8 cellular contexts compared by ENCODE assay signal in genomic region chr17:68378202-68379149, GRCh38.
A peak's percentile ranks its signal among the peaks of the same experiment; 100 is the strongest.
DNase-seq lines count a peak whose midpoint lies in the region; ATAC-seq and TF ChIP-seq lines count a peak whose summit lies in the region.

No MANE protein-coding gene starts in this region.

- no peak for TF ChIP-seq CTCF in BJ (IDR thresholded peaks at IDR 0.05; ENCODE audit: insufficient read depth, low read depth, low read length)
- no peak for TF ChIP-seq CTCF in lung (IDR thresholded peaks at IDR 0.05; ENCODE audit: control extremely low read depth, extremely low read depth)
- TF ChIP-seq CTCF in tibial artery (IDR thresholded peaks at IDR 0.05), result peak in 1 of 2 experiments; percentile 3

- intact Hi-C loops in tibial artery (cut with DNase I; ENCODE audit: low total_unique reads), result no loop called here

- H3K4me3 ChIP-seq in BJ (ENCODE audit: low read depth, low read length) (peak overlapping the region; percentile 23), lung (no peak overlapping the region), tibial artery (no peak overlapping the region)

- no peaks in the 10 kb centered on the region for H3K9me3 ChIP-seq in lung (ENCODE audit: control insufficient read depth in 2 of 2, insufficient read depth in 1 of 2, low read length in 1 of 2)
- no peaks in the 10 kb centered on the region for H3K9me3 ChIP-seq in tibial artery

- POLR2A ChIA-PET in BJ (lab: Charles Lee), result interaction anchor here (0.5 to 0.6 kb wide), 2 partner anchors 230 to 383 kb away, joined by 5 to 6 read pairs; no protein-coding TSS in a partner anchor

- H3K27me3 ChIP-seq in BJ (ENCODE audit: control insufficient read depth, insufficient read depth, low read length) (no peaks in the 10 kb centered on the region), lung (ENCODE audit: control insufficient read depth, insufficient read depth) (no peaks in the 10 kb centered on the region), tibial artery (no peaks in the 10 kb centered on the region)

- H3K27ac ChIP-seq in lung (ENCODE audit: low read depth in 1 of 2, low read length in 1 of 2) (peak overlapping the region; percentile 91), tibial artery (peak overlapping the region; percentile 80)

- peak; percentile 84 for ATAC-seq in lung (ENCODE audit: insufficient read depth, low FRiP score)

- DNase-seq in BJ (ENCODE audit: low read depth) (peak; percentile 88), NCI-H1930 (lab: John Stamatoyannopoulos, UW) (peak; percentile 12 to 36), dedifferentiated amniotic fluid mesenchymal stem cell (ENCODE audit: extremely low spot score) (peak; percentile 76), lung (ENCODE audit: low spot score) (peak; percentile 81), tibial artery (peak; percentile 97 to 98), UCSD-AML1 (lab: John Stamatoyannopoulos, UW; ENCODE audit: unreplicated experiment) (no peak)
- DNase-seq in activated naive CD4-positive, alpha-beta T cell treated with Interleukin-2 at 50 U/mL for 16 hours, result no peak
- no peak for DNase-seq in stimulated activated CD4-positive, alpha-beta T cell treated with anti-CD3 and anti-CD28 coated beads, Interleukin-12 subunit alpha, Interleukin-12 subunit beta, amount 100 ng/mL, for 4 hours

- CTCF ChIA-PET in BJ (lab: Yijun Ruan, JAX), result no interaction called here

- H3K4me1 ChIP-seq in lung (ENCODE audit: control insufficient read depth in 2 of 2, insufficient read depth in 2 of 2, low read length in 2 of 2), result peaks cover 12 to 16% of the 10 kb centered on the region in 2 donors
- peaks cover 0 to 21% (median 14%) of the 10 kb centered on the region in 4 donors for H3K4me1 ChIP-seq in tibial artery

- 20 to 30% methylated on average over 23 of the region's 23 CpGs for WGBS in lung, 2 donors

- H3K36me3 ChIP-seq in BJ (ENCODE audit: control insufficient read depth, insufficient read depth, low read length) (no peaks in the 10 kb centered on the region), lung (ENCODE audit: control insufficient read depth in 2 of 2, insufficient read depth in 2 of 2, low read length in 2 of 2) (no peaks in the 10 kb centered on the region), tibial artery (no peaks in the 10 kb centered on the region)

Comparison
In these comparisons a context has a peak if more than half of its experiments do, and no peak if none do; other contexts are left out.
1. DNase-seq: peak in BJ (single experiment), NCI-H1930 (2 of 2), dedifferentiated amniotic fluid mesenchymal stem cell (single experiment), lung (single experiment) and tibial artery (2 of 2); none in activated naive CD4-positive, alpha-beta T cell treated with Interleukin-2 at 50 U/mL for 16 hours (single experiment), stimulated activated CD4-positive, alpha-beta T cell treated with anti-CD3 and anti-CD28 coated beads, Interleukin-12 subunit alpha, Interleukin-12 subunit beta, amount 100 ng/mL, for 4 hours (single experiment) and UCSD-AML1 (single experiment).